Comparison of ENCODE assay signal across 8 cellular contexts in the genomic region with DNA sequence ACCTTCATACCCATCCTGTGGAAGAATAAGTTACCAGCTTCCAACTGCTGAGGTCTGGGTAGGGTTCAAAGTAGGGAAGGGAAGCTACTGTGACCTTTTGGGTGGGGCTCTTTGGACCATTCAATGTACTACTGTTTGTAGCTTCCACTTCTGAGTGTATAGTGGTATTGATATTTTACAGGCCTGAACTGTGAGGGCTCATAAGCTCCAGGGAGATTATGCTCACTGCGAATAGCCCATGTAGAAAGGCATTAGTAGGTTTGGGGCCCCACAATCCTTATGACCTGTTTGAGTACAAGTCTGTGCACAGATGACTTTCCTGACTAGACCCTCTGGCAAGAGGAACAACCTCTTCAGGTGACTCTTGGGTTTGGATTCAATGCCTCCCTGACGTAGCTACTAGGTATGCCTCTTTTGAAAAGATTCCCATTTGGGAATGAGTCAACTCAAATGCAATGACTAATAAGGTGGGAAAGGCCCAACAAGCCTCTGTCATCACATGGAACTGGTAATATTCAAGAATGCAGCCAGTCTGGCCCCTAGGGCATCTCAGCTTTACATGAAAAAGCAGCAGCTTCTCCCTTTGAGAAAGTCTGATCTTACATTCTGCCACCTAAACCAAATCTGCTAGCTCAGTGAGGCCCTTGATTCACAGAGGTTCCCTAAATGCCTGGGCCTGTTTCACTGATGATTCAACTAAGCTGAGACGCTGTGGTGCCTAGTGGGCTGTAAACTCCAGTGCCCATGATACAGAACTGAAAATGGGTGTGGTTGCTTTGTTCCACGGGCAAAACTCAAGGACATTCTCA.
A peak's percentile ranks its signal among the peaks of the same experiment; 100 is the strongest.
DNase-seq lines count a peak whose midpoint lies in the region; ATAC-seq and TF ChIP-seq lines count a peak whose summit lies in the region.

No MANE protein-coding gene starts in this region.

- ATAC-seq in HG02759 (IDR thresholded peaks at IDR 0.05; ENCODE audit: unreplicated experiment) (peak; percentile 78), HG02938 (IDR thresholded peaks at IDR 0.05; ENCODE audit: unreplicated experiment) (no peak)
- ATAC-seq in stimulated activated naive B cell treated with anti-CD40 and anti-IgM and Interleukin-4, amounts not matched to agents 10 μg/mL and 1 μg/mL and 100 μg/mL, for 72 hours (replicated peaks) = peak; percentile 94 to 96

- H3K4me3 Mint-ChIP-seq in activated naive CD4-positive, alpha-beta T cell treated with anti-CD3 and anti-CD28 coated beads, Interleukin-2, amount 50 U/mL, for 24 hours = peak overlapping the region; percentile 8
- peak overlapping the region; percentile 55 to 65 for H3K4me3 Mint-ChIP-seq in stimulated activated naive B cell treated with anti-CD40 and anti-IgM and Interleukin-4, amounts not matched to agents 10 μg/mL and 1 μg/mL and 100 μg/mL, for 72 hours
- H3K4me3 Mint-ChIP-seq in nephron progenitor cell = no peak overlapping the region

- H3K4me1 Mint-ChIP-seq in activated naive CD4-positive, alpha-beta T cell treated with anti-CD3 and anti-CD28 coated beads, Interleukin-2, amount 50 U/mL, for 24 hours = peaks cover 92% of the 10 kb centered on the region
- peaks cover 64 to 87% of the 10 kb centered on the region in 2 donors for H3K4me1 Mint-ChIP-seq in stimulated activated naive B cell treated with anti-CD40 and anti-IgM and Interleukin-4, amounts not matched to agents 10 μg/mL and 1 μg/mL and 100 μg/mL, for 72 hours
- no peaks in the 10 kb centered on the region for H3K4me1 Mint-ChIP-seq in nephron progenitor cell

- H3K27me3 Mint-ChIP-seq in activated naive CD4-positive, alpha-beta T cell treated with anti-CD3 and anti-CD28 coated beads, Interleukin-2, amount 50 U/mL, for 24 hours = no peaks in the 10 kb centered on the region
- H3K27me3 Mint-ChIP-seq in stimulated activated naive B cell treated with anti-CD40 and anti-IgM and Interleukin-4, amounts not matched to agents 10 μg/mL and 1 μg/mL and 100 μg/mL, for 72 hours = no peaks in the 10 kb centered on the region
- no peaks in the 10 kb centered on the region for H3K27me3 Mint-ChIP-seq in nephron progenitor cell (ENCODE audit: low read depth, poor library complexity)

- TF ChIP-seq CTCF in fibroblast of pulmonary artery (IDR thresholded peaks at IDR 0.05; ENCODE audit: low read length, missing control alignments) (no peak), nephron progenitor cell (IDR thresholded peaks at IDR 0.05) (no peak)

- no peak overlapping the region for H3K4me3 ChIP-seq in fibroblast of pulmonary artery (replicated peaks; ENCODE audit: low read depth, low read length)

- peaks cover 7% of the 10 kb centered on the region for H3K36me3 Mint-ChIP-seq in activated naive CD4-positive, alpha-beta T cell treated with anti-CD3 and anti-CD28 coated beads, Interleukin-2, amount 50 U/mL, for 24 hours
- H3K36me3 Mint-ChIP-seq in stimulated activated naive B cell treated with anti-CD40 and anti-IgM and Interleukin-4, amounts not matched to agents 10 μg/mL and 1 μg/mL and 100 μg/mL, for 72 hours = peaks cover 11 to 21% of the 10 kb centered on the region in 2 donors
- no peaks in the 10 kb centered on the region for H3K36me3 Mint-ChIP-seq in nephron progenitor cell (ENCODE audit: low read depth)

- DNase-seq in activated naive CD4-positive, alpha-beta T cell treated with anti-CD3 and anti-CD28 coated beads, Interleukin-2, amount 50 U/mL, for 16 hours = no peak
- peak; percentile 98 for DNase-seq in RPMI7951 (ENCODE audit: low read depth)
- DNase-seq in fibroblast of pulmonary artery (ENCODE audit: low read depth) = peak; percentile 77
- peak; percentile 67 for DNase-seq in stimulated activated naive B cell treated with anti-CD40 and anti-IgM and Interleukin-4, amounts not matched to agents 10 μg/mL and 1 μg/mL and 100 μg/mL, for 72 hours
- DNase-seq in nephron progenitor cell = no peak

- peak overlapping the region; percentile 43 for H3K27ac Mint-ChIP-seq in activated naive CD4-positive, alpha-beta T cell treated with anti-CD3 and anti-CD28 coated beads, Interleukin-2, amount 50 U/mL, for 24 hours
- H3K27ac Mint-ChIP-seq in stimulated activated naive B cell treated with anti-CD40 and anti-IgM and Interleukin-4, amounts not matched to agents 10 μg/mL and 1 μg/mL and 100 μg/mL, for 72 hours = peak overlapping the region; percentile 93
- no peak overlapping the region for H3K27ac Mint-ChIP-seq in nephron progenitor cell

- no peaks in the 10 kb centered on the region for H3K9me3 Mint-ChIP-seq in activated naive CD4-positive, alpha-beta T cell treated with anti-CD3 and anti-CD28 coated beads, Interleukin-2, amount 50 U/mL, for 24 hours
- no peaks in the 10 kb centered on the region for H3K9me3 Mint-ChIP-seq in stimulated activated naive B cell treated with anti-CD40 and anti-IgM and Interleukin-4, amounts not matched to agents 10 μg/mL and 1 μg/mL and 100 μg/mL, for 72 hours
- H3K9me3 Mint-ChIP-seq in nephron progenitor cell = no peaks in the 10 kb centered on the region

Comparison
In these comparisons a context has a peak if more than half of its experiments do, and no peak if none do; other contexts are left out.
1. DNase-seq: peak in RPMI7951 (single experiment), fibroblast of pulmonary artery (single experiment) and stimulated activated naive B cell treated with anti-CD40 and anti-IgM and Interleukin-4, amounts not matched to agents 10 μg/mL and 1 μg/mL and 100 μg/mL, for 72 hours (single experiment); none in activated naive CD4-positive, alpha-beta T cell treated with anti-CD3 and anti-CD28 coated beads, Interleukin-2, amount 50 U/mL, for 16 hours (single experiment) and nephron progenitor cell (single experiment).